Comparison of ENCODE assay signal across 11 cellular contexts in genomic region chr12:117999806-118000205, GRCh38. TPM values are rescaled to one million over a fixed set of nuclear protein-coding genes. Genes with fewer than 3 reads are reported as not detected.
DNase-seq lines count a peak whose midpoint lies in the region; ATAC-seq and TF ChIP-seq lines count a peak whose summit lies in the region.
"Not testable (repeated sequence)": the region's sequence is repeated elsewhere in the genome, so short reads cannot be mapped to it uniquely, and the experiment has no call there.
"Had no signal": no experiment of that assay in that cellular context is flagged by ENCODE, and none has a peak within 500 bp of the region (broad histone marks: within the 10 kb centered on the region; RNA-seq: fewer than 3 reads in every experiment).

No MANE protein-coding gene starts in this region.

- H2BK15ac ChIP-seq in neuronal stem cell (ENCODE audit: low read length), result not testable (repeated sequence)

- not testable (repeated sequence) for H3K9ac ChIP-seq in PC-3 (ENCODE audit: low read length); neuronal stem cell (ENCODE audit: low read depth, low read length, poor library complexity)

- not testable (repeated sequence) for H4K8ac ChIP-seq in neuronal stem cell (ENCODE audit: low read depth, low read length)

- H3K4me2 ChIP-seq in PC-3 (ENCODE audit: low read length); neuronal stem cell (ENCODE audit: insufficient read depth, low read length, poor library complexity, severe bottlenecking): not testable (repeated sequence)

- H3K36me3 Mint-ChIP-seq in activated CD4-positive, alpha-beta T cell treated with anti-CD3 and anti-CD28 coated beads for 36 hours (ENCODE audit: low read depth); activated CD8-positive, alpha-beta T cell treated with anti-CD3 and anti-CD28 coated beads for 36 hours (ENCODE audit: low read depth); activated T-helper 17 cell treated with anti-CD3 and anti-CD28 coated beads, Interleukin-2, amount 50 U/mL, for 72 hours (ENCODE audit: low read depth); activated naive CD8-positive, alpha-beta T cell treated with anti-CD3 and anti-CD28 coated beads, Interleukin-2, amount 50 U/mL, for 24 hours (ENCODE audit: low read depth): not testable (repeated sequence)

- ATAC-seq in PC-3; activated CD4-positive, alpha-beta T cell treated with anti-CD3 and anti-CD28 coated beads for 36 hours; activated CD8-positive, alpha-beta T cell treated with anti-CD3 and anti-CD28 coated beads for 36 hours; activated naive CD8-positive, alpha-beta T cell treated with anti-CD3 and anti-CD28 coated beads, Interleukin-2, amount 50 U/mL, for 24 hours: not testable (repeated sequence)
- peak; percentile 76 for ATAC-seq in activated T-helper 17 cell treated with anti-CD3 and anti-CD28 coated beads, Interleukin-2, amount 50 U/mL, for 72 hours (replicated peaks)

- H3K23ac ChIP-seq in neuronal stem cell (ENCODE audit: low read depth, low read length, poor library complexity), result not testable (repeated sequence)

- H3K4me3 Mint-ChIP-seq in activated CD4-positive, alpha-beta T cell treated with anti-CD3 and anti-CD28 coated beads for 36 hours; activated CD8-positive, alpha-beta T cell treated with anti-CD3 and anti-CD28 coated beads for 36 hours; activated naive CD8-positive, alpha-beta T cell treated with anti-CD3 and anti-CD28 coated beads, Interleukin-2, amount 50 U/mL, for 24 hours: not testable (repeated sequence)
- H3K4me3 Mint-ChIP-seq in activated T-helper 17 cell treated with anti-CD3 and anti-CD28 coated beads, Interleukin-2, amount 50 U/mL, for 72 hours, result peak overlapping the region; percentile 8

- H2BK12ac ChIP-seq in neuronal stem cell (ENCODE audit: low read length), result not testable (repeated sequence)

- no CpG with 5 or more reads among the region's 2 CpGs for WGBS in neuronal stem cell (ENCODE audit: extremely low coverage in 2 of 2, insufficient read length in 2 of 2, insufficient replicate concordance in 1 of 2), 2 donors

- H3K27me3 ChIP-seq in PC-3 (ENCODE audit: low read length); neuronal stem cell (ENCODE audit: control insufficient read depth in 3 of 3, insufficient read depth in 3 of 3, low read depth in 1 of 3, low read length in 3 of 3): not testable (repeated sequence)

- not testable (repeated sequence) for H3K79me2 ChIP-seq in PC-3 (ENCODE audit: low read length)

- H3K9me2 ChIP-seq in PC-3 (replicated peaks; ENCODE audit: low read length), result not testable (repeated sequence)

- not testable (repeated sequence) for H3F3A ChIP-seq in PC-3 (ENCODE audit: low read length, unreplicated experiment)

- H3K27ac ChIP-seq in PC-3 (ENCODE audit: low read length); neuronal stem cell (replicated peaks; ENCODE audit: low read length): not testable (repeated sequence)

- TF ChIP-seq CTCF in PC-3 (conservative IDR thresholded peaks at IDR 0.05; ENCODE audit: low read depth, low read length); activated CD8-positive, alpha-beta T cell treated with anti-CD3 and anti-CD28 coated beads for 36 hours (IDR thresholded peaks at IDR 0.05): not testable (repeated sequence)

- H3K9me3 ChIP-seq in PC-3 (ENCODE audit: low read length); neuronal stem cell (replicated peaks in 1 of 2; ENCODE audit: control insufficient read depth in 2 of 2, insufficient read depth in 1 of 2, low read depth in 1 of 2, low read length in 2 of 2): not testable (repeated sequence)

- H3K79me1 ChIP-seq in neuronal stem cell (ENCODE audit: low read depth, low read length), result not testable (repeated sequence)

- POLR2A ChIA-PET in PC-3 (lab: Charles Lee; ENCODE audit: unreplicated experiment); activated CD8-positive, alpha-beta T cell treated with anti-CD3 and anti-CD28 coated beads for 36 hours (lab: Charles Lee): not testable (repeated sequence)
- POLR2A ChIA-PET in activated CD4-positive, alpha-beta T cell treated with anti-CD3 and anti-CD28 coated beads for 36 hours (lab: Charles Lee), result interaction anchor here (0.6 to 1.0 kb wide), 2 partner anchors 13 to 17 kb away, joined by 3 to 4 read pairs; partner anchors contain the start of gene RFC5

- DNase-seq in PC-3; neuronal stem cell (ENCODE audit: low spot score): not testable (repeated sequence)
- DNase-seq in activated CD4-positive, alpha-beta T cell treated with anti-CD3 and anti-CD28 coated beads for 36 hours, result peak; percentile 22
- peak; percentile 27 for DNase-seq in activated CD8-positive, alpha-beta T cell treated with anti-CD3 and anti-CD28 coated beads for 36 hours
- DNase-seq in activated naive CD8-positive, alpha-beta T cell treated with anti-CD3 and anti-CD28 coated beads, Interleukin-2, amount 50 U/mL, for 24 hours, result peak; percentile 3
- peak; percentile 12 for DNase-seq in stimulated activated CD4-positive, alpha-beta T cell treated with anti-CD3 and anti-CD28 coated beads, Interleukin-1b, Interleukin-23, amount 100 ng/mL, for 48 hours
- peak; percentile 5 for DNase-seq in stimulated activated naive CD4-positive, alpha-beta T cell treated with Interleukin-2 at 50 U/mL for 16 hours (lab: John Stamatoyannopoulos, UW)

- H3K4me1 Mint-ChIP-seq in activated CD4-positive, alpha-beta T cell treated with anti-CD3 and anti-CD28 coated beads for 36 hours; activated CD8-positive, alpha-beta T cell treated with anti-CD3 and anti-CD28 coated beads for 36 hours (ENCODE audit: low read depth); activated T-helper 17 cell treated with anti-CD3 and anti-CD28 coated beads, Interleukin-2, amount 50 U/mL, for 72 hours; activated naive CD8-positive, alpha-beta T cell treated with anti-CD3 and anti-CD28 coated beads, Interleukin-2, amount 50 U/mL, for 24 hours: not testable (repeated sequence)

- not testable (repeated sequence) for H2BK120ac ChIP-seq in neuronal stem cell (ENCODE audit: low read depth, low read length)

- H2AK5ac ChIP-seq in neuronal stem cell (ENCODE audit: low read depth, low read length), result not testable (repeated sequence)

- H3K27ac Mint-ChIP-seq in activated CD4-positive, alpha-beta T cell treated with anti-CD3 and anti-CD28 coated beads for 36 hours; activated CD8-positive, alpha-beta T cell treated with anti-CD3 and anti-CD28 coated beads for 36 hours; activated T-helper 17 cell treated with anti-CD3 and anti-CD28 coated beads, Interleukin-2, amount 50 U/mL, for 72 hours; activated naive CD8-positive, alpha-beta T cell treated with anti-CD3 and anti-CD28 coated beads, Interleukin-2, amount 50 U/mL, for 24 hours: not testable (repeated sequence)

- not testable (repeated sequence) for H4K91ac ChIP-seq in neuronal stem cell (ENCODE audit: low read depth, low read length, poor library complexity)

- H3K14ac ChIP-seq in neuronal stem cell (ENCODE audit: low read length), result not testable (repeated sequence)

- not testable (repeated sequence) for H3K36me3 ChIP-seq in PC-3 (ENCODE audit: low read depth, low read length); neuronal stem cell (replicated peaks in 1 of 2; ENCODE audit: control insufficient read depth in 2 of 2, insufficient read depth in 2 of 2, low read length in 2 of 2)

- H2AFZ ChIP-seq in PC-3 (ENCODE audit: low read length), result peak overlapping the region; percentile 3; the same call in 1 of the 2 replicates
- peak overlapping the region; percentile 45 for H2AFZ ChIP-seq in neuronal stem cell (ENCODE audit: low read length)

- H4K20me1 ChIP-seq in PC-3 (ENCODE audit: low read length), result not testable (repeated sequence)

- H3K4me1 ChIP-seq in PC-3 (ENCODE audit: insufficient read depth, low read length); neuronal stem cell (ENCODE audit: control insufficient read depth in 2 of 2, insufficient read depth in 1 of 2, low read depth in 1 of 2, low read length in 2 of 2): not testable (repeated sequence)

- not testable (repeated sequence) for H3K4me3 ChIP-seq in PC-3 (ENCODE audit: low read length); neuronal stem cell (ENCODE audit: low read length in 2 of 2)

- CTCF ChIA-PET in PC-3 (lab: Charles Lee); activated CD4-positive, alpha-beta T cell treated with anti-CD3 and anti-CD28 coated beads for 36 hours (lab: Charles Lee); activated CD8-positive, alpha-beta T cell treated with anti-CD3 and anti-CD28 coated beads for 36 hours (lab: Charles Lee): not testable (repeated sequence)

- H3K9me3 Mint-ChIP-seq in activated CD4-positive, alpha-beta T cell treated with anti-CD3 and anti-CD28 coated beads for 36 hours (ENCODE audit: low read depth); activated CD8-positive, alpha-beta T cell treated with anti-CD3 and anti-CD28 coated beads for 36 hours; activated T-helper 17 cell treated with anti-CD3 and anti-CD28 coated beads, Interleukin-2, amount 50 U/mL, for 72 hours; activated naive CD8-positive, alpha-beta T cell treated with anti-CD3 and anti-CD28 coated beads, Interleukin-2, amount 50 U/mL, for 24 hours: not testable (repeated sequence)

- not testable (repeated sequence) for H3K18ac ChIP-seq in neuronal stem cell (ENCODE audit: low read length)

- not testable (repeated sequence) for H3K27me3 Mint-ChIP-seq in activated CD4-positive, alpha-beta T cell treated with anti-CD3 and anti-CD28 coated beads for 36 hours; activated CD8-positive, alpha-beta T cell treated with anti-CD3 and anti-CD28 coated beads for 36 hours; activated T-helper 17 cell treated with anti-CD3 and anti-CD28 coated beads, Interleukin-2, amount 50 U/mL, for 72 hours; activated naive CD8-positive, alpha-beta T cell treated with anti-CD3 and anti-CD28 coated beads, Interleukin-2, amount 50 U/mL, for 24 hours

- not testable (repeated sequence) for BruUV-seq in PC-3 (replicated peaks; lab: Mats Ljungman, UMichigan)

- H2BK5ac ChIP-seq in neuronal stem cell (ENCODE audit: low read length), result not testable (repeated sequence)

- intact Hi-C loops in PC-3 (cut with micrococcal nuclease); activated CD4-positive, alpha-beta T cell treated with anti-CD3 and anti-CD28 coated beads for 36 hours (cut with DNase I, micrococcal nuclease); activated CD8-positive, alpha-beta T cell treated with anti-CD3 and anti-CD28 coated beads for 36 hours (cut with micrococcal nuclease): not testable (repeated sequence)

- H3K4ac ChIP-seq in neuronal stem cell (ENCODE audit: low read length), result not testable (repeated sequence)

RNA-seq across cellular contexts. Expression of gene RFC5, which starts 16.7 kb away (rescaled TPM):
- 86.4 and 100 TPM in 2 replicates for total RNA-seq in PC-3 (2014; rRNA removed)
- 10 to 100 TPM; 63.0 to 78.9 TPM for total RNA-seq in activated CD4-positive, alpha-beta T cell treated with anti-CD3 and anti-CD28 coated beads for 36 hours
- total RNA-seq in activated CD8-positive, alpha-beta T cell treated with anti-CD3 and anti-CD28 coated beads for 36 hours, result 10 to 100 TPM; 59.8 to 65.6 TPM
- 10 to 100 TPM; 53.7 to 64.4 TPM for total RNA-seq in activated T-helper 17 cell treated with anti-CD3 and anti-CD28 coated beads, Interleukin-2, amount 50 U/mL, for 72 hours
- 52.8 TPM for polyA plus RNA-seq in neuronal stem cell (2013, experiment 1 of 2)
- 54.8 TPM for polyA plus RNA-seq in neuronal stem cell (2013, experiment 2 of 2)

RNA-seq across cellular contexts. Expression of gene KSR2, which starts 31.0 kb away (rescaled TPM):
- total RNA-seq in PC-3 (2014; rRNA removed), result 0.80 and 2.8 TPM in 2 replicates
- under 1 TPM; 0.14 to 0.16 TPM for total RNA-seq in activated CD4-positive, alpha-beta T cell treated with anti-CD3 and anti-CD28 coated beads for 36 hours
- under 1 TPM in 1 of 2 experiments, not detected in 1; 0.02 TPM for total RNA-seq in activated CD8-positive, alpha-beta T cell treated with anti-CD3 and anti-CD28 coated beads for 36 hours
- under 1 TPM; 0.06 to 0.93 TPM for total RNA-seq in activated T-helper 17 cell treated with anti-CD3 and anti-CD28 coated beads, Interleukin-2, amount 50 U/mL, for 72 hours
- 0.29 TPM for polyA plus RNA-seq in neuronal stem cell (2013, experiment 1 of 2)
- 0.32 TPM for polyA plus RNA-seq in neuronal stem cell (2013, experiment 2 of 2)
- total RNA-seq: GM23248 had no signal
- polyA plus RNA-seq: CD14-positive monocyte; CD8-positive, alpha-beta memory T cell; GM23248 had no signal
